In genomic region chr15:56731571-56731970, GRCh38 we compare ENCODE assay signal across 9 cellular contexts. TPM values are rescaled to one million over a fixed set of nuclear protein-coding genes. Genes with fewer than 3 reads are reported as not detected.
A peak's percentile ranks its signal among the peaks of the same experiment; 100 is the strongest.
DNase-seq lines count a peak whose midpoint lies in the region; ATAC-seq and TF ChIP-seq lines count a peak whose summit lies in the region.
"Had no signal": no experiment of that assay in that cellular context is flagged by ENCODE, and none has a peak within 500 bp of the region (broad histone marks: within the 10 kb centered on the region; RNA-seq: fewer than 3 reads in every experiment).

No MANE protein-coding gene starts in this region.

- peaks cover 48 to 60% (median 56%) of the 10 kb centered on the region in 3 donors for H3K4me1 Mint-ChIP-seq in CD8-positive, alpha-beta memory T cell

- DNase-seq in CD8-positive, alpha-beta memory T cell, result no peak
- DNase-seq in Peyer's patch, result no peak
- DNase-seq in sigmoid colon, result no peak
- no peak for DNase-seq in hepatocyte (ENCODE audit: low spot score)
- no peak for DNase-seq in HuH-7 (ENCODE audit: low spot score)
- DNase-seq in NCI-H1105 (lab: John Stamatoyannopoulos, UW), result no peak
- DNase-seq: NCI-H1694 had no signal

- H3K27me3 ChIP-seq in CD8-positive, alpha-beta memory T cell (ENCODE audit: insufficient read depth, low read length, poor library complexity, severe bottlenecking), result no peaks in the 10 kb centered on the region
- H3K27me3 ChIP-seq in Peyer's patch, result no peaks in the 10 kb centered on the region
- no peaks in the 10 kb centered on the region for H3K27me3 ChIP-seq in esophagus (ENCODE audit: control insufficient read depth in 1 of 2, insufficient read depth in 2 of 2, low read length in 2 of 2)
- H3K27me3 ChIP-seq in sigmoid colon, result no peaks in the 10 kb centered on the region
- no peaks in the 10 kb centered on the region for H3K27me3 ChIP-seq in hepatocyte

- POLR2A ChIA-PET in CD8-positive, alpha-beta memory T cell (lab: Charles Lee), result interaction anchor here (0.7 kb wide), 1 partner anchor 576 kb away, joined by 4 read pairs; no protein-coding TSS in a partner anchor

- peak overlapping the region; percentile 82 for H3K27ac ChIP-seq in CD8-positive, alpha-beta memory T cell (ENCODE audit: low read depth, low read length)
- peak overlapping the region; percentile 33 to 98 (median 94) for H3K27ac ChIP-seq in Peyer's patch
- H3K27ac ChIP-seq in esophagus (ENCODE audit: low read depth in 2 of 2, low read length in 1 of 2), result peak overlapping the region; percentile 59 to 94
- peak overlapping the region; percentile 95 to 99 (median 98) for H3K27ac ChIP-seq in sigmoid colon
- H3K27ac ChIP-seq in hepatocyte, result no peak overlapping the region

- no peaks in the 10 kb centered on the region for H3K9me3 Mint-ChIP-seq in CD8-positive, alpha-beta memory T cell

- H3K9me3 ChIP-seq in CD8-positive, alpha-beta memory T cell (ENCODE audit: low read length), result no peaks in the 10 kb centered on the region
- no peaks in the 10 kb centered on the region for H3K9me3 ChIP-seq in Peyer's patch
- H3K9me3 ChIP-seq in esophagus (ENCODE audit: control insufficient read depth in 2 of 2, insufficient read depth in 1 of 2, low read depth in 1 of 2, low read length in 1 of 2), result no peaks in the 10 kb centered on the region
- no peaks in the 10 kb centered on the region for H3K9me3 ChIP-seq in sigmoid colon
- H3K9me3 ChIP-seq in hepatocyte (ENCODE audit: low read depth), result no peaks in the 10 kb centered on the region

- 69 to 78% methylated on average over 8 of the region's 8 CpGs for WGBS in esophagus, 2 donors
- WGBS in sigmoid colon, 2 donors, result 55 to 67% methylated on average over 8 of the region's 8 CpGs
- WGBS in hepatocyte (ENCODE audit: low lambda C conversion rate, missing lambda C conversion rate), result 85% methylated on average over 8 of the region's 8 CpGs

- no peak for ATAC-seq in HG02852 (IDR thresholded peaks at IDR 0.05; ENCODE audit: unreplicated experiment)

- H2AFZ ChIP-seq in hepatocyte, result no peak overlapping the region

- no peaks in the 10 kb centered on the region for H4K20me1 ChIP-seq in hepatocyte (ENCODE audit: insufficient read depth, poor library complexity, severe bottlenecking)

- TF ChIP-seq POLR2A in Peyer's patch (IDR thresholded peaks at IDR 0.05) (no peak), sigmoid colon (IDR thresholded peaks at IDR 0.05) (no peak)

- H3K4me1 ChIP-seq in CD8-positive, alpha-beta memory T cell (ENCODE audit: insufficient read depth, low read length), result peaks cover 27% of the 10 kb centered on the region
- H3K4me1 ChIP-seq in Peyer's patch (peaks cover 0 to 27% (median 0%) of the 10 kb centered on the region in 4 donors), esophagus (ENCODE audit: control insufficient read depth in 2 of 2, insufficient read depth in 2 of 2, low read length in 1 of 2) (peaks cover 0 to 3% of the 10 kb centered on the region in 2 donors), sigmoid colon (peaks cover 0 to 67% (median 50%) of the 10 kb centered on the region in 4 donors), hepatocyte (ENCODE audit: insufficient read depth) (no peaks in the 10 kb centered on the region)

- H3K36me3 Mint-ChIP-seq in CD8-positive, alpha-beta memory T cell, result peaks cover 0 to 21% (median 3%) of the 10 kb centered on the region in 3 donors

- no peak for TF ChIP-seq CTCF in Peyer's patch (IDR thresholded peaks at IDR 0.05)
- TF ChIP-seq CTCF in sigmoid colon (IDR thresholded peaks at IDR 0.05), result no peak
- TF ChIP-seq CTCF in hepatocyte (IDR thresholded peaks at IDR 0.05; ENCODE audit: poor library complexity), result no peak

- H3K27me3 Mint-ChIP-seq in CD8-positive, alpha-beta memory T cell, result no peaks in the 10 kb centered on the region

- no peaks in the 10 kb centered on the region for H3K79me2 ChIP-seq in hepatocyte

- H3K9me2 ChIP-seq in hepatocyte (replicated peaks; ENCODE audit: insufficient read depth), result no peaks in the 10 kb centered on the region

- CTCF ChIA-PET in CD8-positive, alpha-beta memory T cell (lab: Charles Lee), result interaction anchor here (1.5 kb wide), 1 partner anchor 187 kb away, joined by 3 read pairs; the partner anchor contains the start of gene TCF12

- peak overlapping the region in 5 of 8 donors; percentile 34 to 97 (median 95) for H3K27ac Mint-ChIP-seq in CD8-positive, alpha-beta memory T cell

- TF ChIP-seq EP300 in sigmoid colon (IDR thresholded peaks at IDR 0.05), result no peak

- peak overlapping the region; percentile 92 to 97 (median 95) for H3K4me3 Mint-ChIP-seq in CD8-positive, alpha-beta memory T cell

- no peaks in the 10 kb centered on the region for H3K36me3 ChIP-seq in CD8-positive, alpha-beta memory T cell (ENCODE audit: insufficient read depth, low read length)
- H3K36me3 ChIP-seq in Peyer's patch (peaks cover 0 to 4% (median 0%) of the 10 kb centered on the region in 3 donors), esophagus (ENCODE audit: control insufficient read depth in 2 of 2, insufficient read depth in 2 of 2, low read length in 1 of 2) (no peaks in the 10 kb centered on the region), sigmoid colon (no peaks in the 10 kb centered on the region), hepatocyte (replicated peaks; ENCODE audit: insufficient read depth, low read depth) (no peaks in the 10 kb centered on the region)

- intact Hi-C loops in sigmoid colon (cut with DNase I), result no loop called here

- no peak overlapping the region for H3K4me3 ChIP-seq in CD8-positive, alpha-beta memory T cell (ENCODE audit: low read length)
- H3K4me3 ChIP-seq in Peyer's patch, result peak overlapping the region in 2 of 4 donors; percentile 84 to 91
- H3K4me3 ChIP-seq in esophagus (ENCODE audit: low read depth in 1 of 2, low read length in 2 of 2), result peak overlapping the region in 1 of 2 donors; percentile 80
- peak overlapping the region; percentile 54 to 90 (median 68) for H3K4me3 ChIP-seq in sigmoid colon
- H3K4me3 ChIP-seq in hepatocyte, result no peak overlapping the region

- no peak overlapping the region for H3K4me2 ChIP-seq in hepatocyte

RNA-seq across cellular contexts. Expression of gene ZNF280D, which starts 1.7 kb away (rescaled TPM):
- total RNA-seq in CD8-positive, alpha-beta memory T cell, result 10 to 100 TPM; 18.7 to 20.2 TPM
- polyA plus RNA-seq in CD8-positive, alpha-beta memory T cell, result 8.4 TPM
- 10 to 100 TPM; 34.2 to 82.5 (median 45.1) TPM for total RNA-seq in Peyer's patch
- 10 to 100 TPM in 1 of 2 donors, 1 to 10 TPM in 1; 7.1 to 13.2 TPM for polyA plus RNA-seq in esophagus
- total RNA-seq in sigmoid colon, result 10 to 100 TPM; 53.6 to 75.3 (median 67.2) TPM
- polyA plus RNA-seq in sigmoid colon, result 10 to 100 TPM in 2 of 3 donors, 1 to 10 TPM in 1; 5.8 to 12.0 (median 10.1) TPM
- total RNA-seq in hepatocyte, result 0.87 and 1.7 TPM in 2 replicates
- polyA plus RNA-seq in hepatocyte, result 0.54 TPM in 1 of 2 replicates, not detected in the other

Comparison
In these comparisons a context has a peak if more than half of its experiments do, and no peak if none do; other contexts are left out.
1. H3K4me3 ChIP-seq: peak in sigmoid colon (4 of 4); none in CD8-positive, alpha-beta memory T cell (single experiment) and hepatocyte (single experiment).